ENCODE assay signal across 25 cellular contexts in the genomic region with DNA sequence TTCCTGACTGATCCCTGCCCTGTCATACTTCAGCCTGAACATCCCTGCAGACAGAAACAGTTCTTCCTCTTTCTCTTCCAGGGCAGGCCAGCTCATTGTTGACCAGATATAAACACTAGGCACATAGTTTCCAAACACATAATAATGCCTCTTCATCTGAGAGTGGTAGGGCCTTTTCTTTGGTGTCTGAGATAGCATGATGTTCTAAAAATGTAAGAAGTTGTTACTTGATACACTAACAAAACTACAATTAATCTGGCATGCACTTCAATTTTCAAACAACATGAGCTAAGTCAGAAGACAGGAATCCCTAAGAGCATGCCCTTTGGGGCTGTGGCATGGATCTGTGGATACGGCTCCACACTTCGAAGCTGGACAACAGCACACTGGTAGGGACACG.
DNase-seq lines count a peak whose midpoint lies in the region; ATAC-seq lines count a peak whose summit lies in the region.
"Had no signal": no experiment of that assay in that cellular context is flagged by ENCODE, and none has a peak within 500 bp of the region (broad histone marks: within the 10 kb centered on the region; RNA-seq: fewer than 3 reads in every experiment).

No MANE protein-coding gene starts in this region.

- no peak for ATAC-seq in GM18909 (IDR thresholded peaks at IDR 0.05; ENCODE audit: poor library complexity, unreplicated experiment)
- ATAC-seq: activated CD4-positive, alpha-beta T cell treated with anti-CD3 and anti-CD28 coated beads for 36 hours; GM12878; heart right ventricle; K562; left ventricle myocardium superior had no signal

- peak overlapping the region; percentile 58 for H3K27ac ChIP-seq in temporal lobe (ENCODE audit: low read depth, low read length)
- H3K27ac ChIP-seq: breast epithelium, epithelial cell of prostate, heart right ventricle, right atrium auricular region, RWPE1 had no signal

- peak; percentile 71 for DNase-seq in EL
- DNase-seq in amniotic epithelial cell (ENCODE audit: low read depth), result peak; percentile 61
- peak; percentile 39 for DNase-seq in fibroblast of peridontal ligament (ENCODE audit: extremely low read depth)
- no peak for DNase-seq in NCI-H2081 (lab: John Stamatoyannopoulos, UW)
- DNase-seq in amniotic stem cell (lab: John Stamatoyannopoulos, UW), result no peak
- DNase-seq: activated CD4-positive, alpha-beta T cell treated with anti-CD3 and anti-CD28 coated beads for 36 hours; activated naive CD8-positive, alpha-beta T cell treated with anti-CD3 and anti-CD28 coated beads for 36 hours; C1 segment of cervical spinal cord; GF-D8; heart right ventricle; immature natural killer cell; left ventricle myocardium superior; MV-4-11; NCI-H187; NCI-H345; occipital lobe; SW 1271 had no signal

Comparison
In these comparisons a context has a peak if more than half of its experiments do, and no peak if none do; other contexts are left out.
1. DNase-seq: peak in EL (single experiment), amniotic epithelial cell (single experiment) and fibroblast of peridontal ligament (single experiment); none in NCI-H2081 (0 of 2) and amniotic stem cell (single experiment).